ENCODE assay signal across 16 cellular contexts in the genomic region with DNA sequence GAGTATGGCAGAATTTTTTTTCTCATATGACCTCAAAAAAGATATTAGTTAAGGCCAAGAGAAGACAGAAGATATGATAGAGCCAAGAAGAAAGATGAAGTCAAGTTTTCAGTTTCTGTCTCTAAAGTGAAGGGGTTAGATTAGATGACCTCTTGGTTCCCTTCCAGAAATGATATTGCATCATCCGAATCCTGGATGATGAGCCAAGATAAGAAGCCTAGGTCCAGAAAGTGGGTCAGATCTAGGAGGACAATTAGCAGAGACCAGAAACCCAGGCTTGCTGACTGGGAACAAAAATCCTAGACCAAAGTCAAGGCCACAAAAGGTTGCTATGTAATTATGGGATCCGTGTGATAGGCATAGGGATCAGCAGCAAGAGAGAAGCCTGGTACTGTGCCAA. TPM values are rescaled to one million over a fixed set of nuclear protein-coding genes. Genes with fewer than 3 reads are reported as not detected.
DNase-seq lines count a peak whose midpoint lies in the region; FAIRE-seq and TF ChIP-seq lines count a peak whose summit lies in the region.
"Had no signal": no experiment of that assay in that cellular context is flagged by ENCODE, and none has a peak within 500 bp of the region (broad histone marks: within the 10 kb centered on the region; RNA-seq: fewer than 3 reads in every experiment).

No MANE protein-coding gene starts in this region.

- no peak overlapping the region for H3K27ac ChIP-seq in coronary artery
- no peak overlapping the region for H3K27ac ChIP-seq in endodermal cell (ENCODE audit: low read depth, low read length)
- H3K27ac ChIP-seq: BLaER1 treated with 17β-estradiol and CSF1 and Interleukin-3, amounts not matched to agents 10 nM and 100 nM had no signal

- H3K9me3 ChIP-seq in endodermal cell (ENCODE audit: control insufficient read depth, low read length): no peaks in the 10 kb centered on the region

- H3K9me3 Mint-ChIP-seq in endodermal cell: peaks cover 11% of the 10 kb centered on the region

- no peak overlapping the region for H3K9ac ChIP-seq in endodermal cell (ENCODE audit: extremely low read depth, low read length, poor library complexity, severe bottlenecking)
- H3K9ac ChIP-seq: BLaER1 treated with 17β-estradiol and CSF1 and Interleukin-3, amounts not matched to agents 10 nM and 100 nM had no signal

- DNase-seq in NCI-H748 (lab: John Stamatoyannopoulos, UW; ENCODE audit: unreplicated experiment): peak; percentile 3
- no peak for DNase-seq in NCI-H748 treated with DMSO at 0.1 percent for 48 hours (lab: John Stamatoyannopoulos, UW)
- DNase-seq in OCI-M1 (lab: John Stamatoyannopoulos, UW): peak; percentile 50
- DNase-seq in coronary artery (ENCODE audit: low spot score): no peak
- DNase-seq in urothelium cell line (ENCODE audit: low spot score): no peak
- no peak for DNase-seq in endodermal cell
- DNase-seq: 8988T; CD4-positive, CD25-positive, alpha-beta regulatory T cell; DMS53; GF-D8; HCEC 1CT; HFFc6 had no signal

- no peaks in the 10 kb centered on the region for H3K36me3 ChIP-seq in endodermal cell (ENCODE audit: control insufficient read depth, insufficient read depth, low read length)
- H3K36me3 ChIP-seq: BLaER1 treated with 17β-estradiol and CSF1 and Interleukin-3, amounts not matched to agents 10 nM and 100 nM had no signal

- no peaks in the 10 kb centered on the region for H3K27me3 Mint-ChIP-seq in endodermal cell (ENCODE audit: insufficient read depth)
- H3K27me3 Mint-ChIP-seq: CD4-positive, CD25-positive, alpha-beta regulatory T cell had no signal

- no peaks in the 10 kb centered on the region for H3K4me1 ChIP-seq in endodermal cell (ENCODE audit: control insufficient read depth, insufficient read depth, low read length)
- H3K4me1 ChIP-seq: BLaER1 treated with 17β-estradiol and CSF1 and Interleukin-3, amounts not matched to agents 10 nM and 100 nM had no signal

- TF ChIP-seq CTCF in coronary artery (IDR thresholded peaks at IDR 0.05) (no peak), endodermal cell (conservative IDR thresholded peaks at IDR 0.05) (no peak)

- no peak overlapping the region for H3K27ac Mint-ChIP-seq in endodermal cell
- H3K27ac Mint-ChIP-seq: CD4-positive, CD25-positive, alpha-beta regulatory T cell; HFFc6 had no signal

- H3K36me3 Mint-ChIP-seq in endodermal cell (ENCODE audit: low read depth): no peaks in the 10 kb centered on the region
- H3K36me3 Mint-ChIP-seq: CD4-positive, CD25-positive, alpha-beta regulatory T cell had no signal

- no peak overlapping the region for H3K4me3 Mint-ChIP-seq in endodermal cell
- H3K4me3 Mint-ChIP-seq: CD4-positive, CD25-positive, alpha-beta regulatory T cell; HFFc6 had no signal

- no peaks in the 10 kb centered on the region for H3K27me3 ChIP-seq in endodermal cell (ENCODE audit: control insufficient read depth, insufficient read depth, low read length, poor library complexity, severe bottlenecking)

- no peaks in the 10 kb centered on the region for H3K4me1 Mint-ChIP-seq in endodermal cell

- FAIRE-seq in colon (lab: Jason Lieb, UNC) (peak; percentile 69), urothelium cell line (lab: Jason Lieb, UNC) (no peak)
- FAIRE-seq: HTR-8/SVneo had no signal

- H3K4me3 ChIP-seq in coronary artery (no peak overlapping the region), endodermal cell (ENCODE audit: low read length) (no peak overlapping the region)
- H3K4me3 ChIP-seq: BLaER1 treated with 17β-estradiol and CSF1 and Interleukin-3, amounts not matched to agents 10 nM and 100 nM had no signal

- 91 to 100% methylated on average over 2 of the region's 2 CpGs for WGBS in endodermal cell (ENCODE audit: insufficient coverage in 1 of 2, insufficient read length in 1 of 2), 2 experiments

RNA-seq across cellular contexts. Expression of a gene that starts 20.2 kb away (rescaled TPM):
- under 1 TPM; 0.29 to 0.58 TPM for total RNA-seq in endodermal cell
- 0.32 TPM for polyA plus RNA-seq in endodermal cell (2013, experiment 1 of 2)
- 0.29 TPM for polyA plus RNA-seq in endodermal cell (2013, experiment 2 of 2)
- total RNA-seq: CD4-positive, CD25-positive, alpha-beta regulatory T cell; H4; HFFc6 had no signal
- polyA plus RNA-seq: CD4-positive, CD25-positive, alpha-beta regulatory T cell had no signal

RNA-seq across cellular contexts. Expression of a gene that starts 20.4 kb away (rescaled TPM):
- 10 to 100 TPM; 21.7 to 24.2 TPM for total RNA-seq in endodermal cell
- 39.0 TPM for polyA plus RNA-seq in endodermal cell (2013, experiment 1 of 2)
- 34.7 TPM for polyA plus RNA-seq in endodermal cell (2013, experiment 2 of 2)

Comparison
In these comparisons a context has a peak if more than half of its experiments do, and no peak if none do; other contexts are left out.
1. DNase-seq: peak in NCI-H748 (single experiment) and OCI-M1 (single experiment); none in NCI-H748 treated with DMSO at 0.1 percent for 48 hours (single experiment), coronary artery (single experiment), urothelium cell line (single experiment) and endodermal cell (single experiment).